19 cellular contexts compared by ENCODE assay signal in genomic region chr12:76637807-76638206, GRCh38.
DNase-seq lines count a peak whose midpoint lies in the region; ATAC-seq, FAIRE-seq and TF ChIP-seq lines count a peak whose summit lies in the region.
"Had no signal": no experiment of that assay in that cellular context is flagged by ENCODE, and none has a peak within 500 bp of the region (broad histone marks: within the 10 kb centered on the region; RNA-seq: fewer than 3 reads in every experiment).

No MANE protein-coding gene starts in this region.

- H3K79me2 ChIP-seq in HepG2 (ENCODE audit: insufficient read depth, low read length) = no peaks in the 10 kb centered on the region

- TF ChIP-seq EP300 in HepG2 (IDR thresholded peaks at IDR 0.05; ENCODE audit: low read depth in 2 of 2, low read length in 2 of 2) (no peak), HepG2 (CRISPR knock-in tag; IDR thresholded peaks at IDR 0.05; ENCODE audit: borderline replicate concordance) (no peak)

- no peaks in the 10 kb centered on the region for H3K9me3 ChIP-seq in HepG2 (ENCODE audit: low read length)
- H3K9me3 ChIP-seq: psoas muscle, uterus had no signal

- 0 out of 2 replicates have a peak, but pooled peaks cover 2% of the 10 kb centered on the region for H3K4me1 ChIP-seq in HepG2 (ENCODE audit: insufficient read depth, low read length)
- H3K4me1 ChIP-seq: psoas muscle, uterus had no signal

- CTCF ChIA-PET in HepG2 (lab: Yijun Ruan, JAX; ENCODE audit: low intra/inter-chr PET ratio, low total read pairs) = no interaction called here

- TF ChIP-seq CTCF in choroid plexus epithelial cell (conservative IDR thresholded peaks at IDR 0.05; ENCODE audit: low read depth, low read length) (no peak), HepG2 (CRISPR knock-in tag; IDR thresholded peaks at IDR 0.05) (no peak)

- no peaks in the 10 kb centered on the region for H3K36me3 Mint-ChIP-seq in activated T-helper 17 cell treated with anti-CD3 and anti-CD28 coated beads, Interleukin-2, amount 50 U/mL, for 72 hours (ENCODE audit: low read depth)
- H3K36me3 Mint-ChIP-seq: brain; natural killer cell treated with Interleukin-12 subunit alpha and Interleukin-12 subunit beta and Interleukin-15 and Interleukin-18, amount 100 ng/mL, for 72 hours had no signal

- H3K9ac ChIP-seq in HepG2 (ENCODE audit: insufficient read depth, low read depth, low read length) = no peak overlapping the region

- no peak for TF ChIP-seq POLR2A in HepG2 (IDR thresholded peaks at IDR 0.05; ENCODE audit: insufficient read depth in 1 of 2, low read depth in 2 of 2, low read length in 2 of 2)

- H3K27me3 ChIP-seq in HepG2 (ENCODE audit: control insufficient read depth in 1 of 2, insufficient read depth in 2 of 2, low read length in 2 of 2) = no peaks in the 10 kb centered on the region
- H3K27me3 ChIP-seq: uterus had no signal

- H3K4me2 ChIP-seq in HepG2 (ENCODE audit: low read depth, low read length) = no peak overlapping the region

- POLR2A ChIA-PET in HepG2 (lab: Yijun Ruan, JAX) = no interaction called here

- H2AFZ ChIP-seq in HepG2 (ENCODE audit: low read length) = no peak overlapping the region

- no peak overlapping the region for H3K4me3 Mint-ChIP-seq in activated T-helper 17 cell treated with anti-CD3 and anti-CD28 coated beads, Interleukin-2, amount 50 U/mL, for 72 hours
- H3K4me3 Mint-ChIP-seq: activated naive CD4-positive, alpha-beta T cell treated with anti-CD3 and anti-CD28 coated beads for 36 hours; brain; natural killer cell treated with Interleukin-12 subunit alpha and Interleukin-12 subunit beta and Interleukin-15 and Interleukin-18, amount 100 ng/mL, for 72 hours; stimulated activated naive CD8-positive, alpha-beta T cell treated with anti-CD3 and anti-CD28 coated beads, Interleukin-15, Interleukin-2, amounts not matched to agents 100 ng/mL and 50 ng/mL, for 24 hours had no signal

- no peak for TF ChIP-seq RAD21 in HepG2 (CRISPR knock-in tag; IDR thresholded peaks at IDR 0.05)

- H3K36me3 ChIP-seq in HepG2 (replicated peaks in 1 of 2; ENCODE audit: control insufficient read depth in 1 of 2, insufficient read depth in 2 of 2, low read length in 2 of 2) = no peaks in the 10 kb centered on the region
- H3K36me3 ChIP-seq: uterus had no signal

- no peaks in the 10 kb centered on the region for H3K4me1 Mint-ChIP-seq in activated T-helper 17 cell treated with anti-CD3 and anti-CD28 coated beads, Interleukin-2, amount 50 U/mL, for 72 hours

- H3K27ac ChIP-seq in HepG2 (ENCODE audit: extremely low read length, insufficient read depth, low read length) = no peak overlapping the region
- H3K27ac ChIP-seq: psoas muscle, uterus had no signal

- 22% methylated on average over 3 of the region's 3 CpGs for WGBS in HepG2 (ENCODE audit: low lambda C conversion rate)

- H3K27me3 Mint-ChIP-seq in activated T-helper 17 cell treated with anti-CD3 and anti-CD28 coated beads, Interleukin-2, amount 50 U/mL, for 72 hours = peaks cover 8% of the 10 kb centered on the region
- H3K27me3 Mint-ChIP-seq: stimulated activated naive CD8-positive, alpha-beta T cell treated with anti-CD3 and anti-CD28 coated beads, Interleukin-15, Interleukin-2, amounts not matched to agents 100 ng/mL and 50 ng/mL, for 24 hours had no signal

- no peaks in the 10 kb centered on the region for H3K9me3 Mint-ChIP-seq in activated T-helper 17 cell treated with anti-CD3 and anti-CD28 coated beads, Interleukin-2, amount 50 U/mL, for 72 hours
- H3K9me3 Mint-ChIP-seq: activated naive CD4-positive, alpha-beta T cell treated with anti-CD3 and anti-CD28 coated beads for 36 hours; natural killer cell treated with Interleukin-12 subunit alpha and Interleukin-12 subunit beta and Interleukin-15 and Interleukin-18, amount 100 ng/mL, for 72 hours; stimulated activated naive CD8-positive, alpha-beta T cell treated with anti-CD3 and anti-CD28 coated beads, Interleukin-15, Interleukin-2, amounts not matched to agents 100 ng/mL and 50 ng/mL, for 24 hours had no signal

- no peak overlapping the region for H3K27ac Mint-ChIP-seq in activated T-helper 17 cell treated with anti-CD3 and anti-CD28 coated beads, Interleukin-2, amount 50 U/mL, for 72 hours
- H3K27ac Mint-ChIP-seq: activated naive CD4-positive, alpha-beta T cell treated with anti-CD3 and anti-CD28 coated beads for 36 hours; brain; natural killer cell treated with Interleukin-12 subunit alpha and Interleukin-12 subunit beta and Interleukin-15 and Interleukin-18, amount 100 ng/mL, for 72 hours had no signal

- no peak for FAIRE-seq in HepG2 (lab: Jason Lieb, UNC)
- FAIRE-seq: GM12892 had no signal

- no peak for ATAC-seq in HepG2
- ATAC-seq in HG02884 (IDR thresholded peaks at IDR 0.05; ENCODE audit: unreplicated experiment) = no peak
- ATAC-seq in activated T-helper 17 cell treated with anti-CD3 and anti-CD28 coated beads, Interleukin-2, amount 50 U/mL, for 72 hours (replicated peaks) = no peak
- no peak for ATAC-seq in HG03565 (IDR thresholded peaks at IDR 0.05; ENCODE audit: unreplicated experiment)
- ATAC-seq: natural killer cell treated with Interleukin-12 subunit alpha and Interleukin-12 subunit beta and Interleukin-15 and Interleukin-18, amount 100 ng/mL, for 72 hours; psoas muscle had no signal

- BruUV-seq in HepG2 (replicated peaks; lab: Mats Ljungman, UMichigan) = no TSS peak

- intact Hi-C loops in HepG2 (cut with micrococcal nuclease; ENCODE audit: unreplicated experiment) = no loop called here

- no peaks in the 10 kb centered on the region for H4K20me1 ChIP-seq in HepG2 (ENCODE audit: insufficient read depth, low read length)

- H3K4me3 ChIP-seq in choroid plexus epithelial cell (ENCODE audit: low read depth, low read length) (no peak overlapping the region), HepG2 (replicated peaks in 1 of 3; ENCODE audit: insufficient read depth in 1 of 3, low read depth in 2 of 3, low read length in 3 of 3) (no peak overlapping the region)
- H3K4me3 ChIP-seq: psoas muscle, uterus had no signal

- DNase-seq in AG20443 (ENCODE audit: low spot score) (peak; percentile 36), LHCN-M2 (ENCODE audit: low read depth) (peak; percentile 75), choroid plexus epithelial cell (ENCODE audit: low read depth) (peak; percentile 48), kidney tubule cell (ENCODE audit: low spot score) (peak; percentile 72), HepG2 (ENCODE audit: low spot score) (no peak)
- DNase-seq: activated naive CD4-positive, alpha-beta T cell treated with anti-CD3 and anti-CD28 coated beads for 36 hours; COR-L47; GDM1; NCI-H2029; NCI-H526 treated with DMSO at 0.1 percent for 48 hours; psoas muscle; uterus had no signal

- in situ Hi-C loops in HepG2 (cut with HindIII; ENCODE audit: extremely low pct_ligation_motif_present, low pct_unique_long_range_greater_than_20kb) = no loop called here

TF ChIP-seq in HepG2, 621 proteins besides CTCF, POLR2A, EP300 and RAD21:
- TF ChIP-seq PREB (CRISPR knock-in tag; IDR thresholded peaks at IDR 0.05) (no peak), ZFP90 (CRISPR knock-in tag; IDR thresholded peaks at IDR 0.05; ENCODE audit: borderline replicate concordance) (no peak), ELF3 (CRISPR knock-in tag; IDR thresholded peaks at IDR 0.05) (no peak), HIC2 (CRISPR knock-in tag; IDR thresholded peaks at IDR 0.05; ENCODE audit: low read depth) (no peak), SKI (IDR thresholded peaks at IDR 0.05; ENCODE audit: partially characterized antibody) (no peak), PHF5A (CRISPR knock-in tag; IDR thresholded peaks at IDR 0.05; ENCODE audit: low read depth, unreplicated experiment) (no peak), ZBTB38 (CRISPR knock-in tag; IDR thresholded peaks at IDR 0.05) (no peak)
